Comparison of ENCODE assay signal across 10 cellular contexts in the genomic region with DNA sequence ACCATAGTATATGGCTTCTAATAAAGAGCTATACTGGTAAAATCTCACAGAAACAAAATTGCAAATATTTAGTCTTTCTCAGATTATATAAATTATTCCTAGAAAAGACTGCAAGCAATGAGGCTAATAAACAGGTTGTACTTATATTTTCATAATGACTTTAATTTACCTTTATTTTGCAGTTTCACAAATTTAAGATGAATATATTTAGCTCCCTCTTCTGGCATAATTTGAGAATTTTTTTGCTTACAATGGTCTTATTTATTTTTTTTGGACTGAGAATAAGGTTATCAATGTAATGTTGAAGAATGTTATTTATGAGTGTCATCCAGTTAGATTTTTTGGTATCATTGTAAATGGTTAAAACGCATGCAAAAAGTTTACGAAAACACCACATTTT. TPM values are rescaled to one million over a fixed set of nuclear protein-coding genes. Genes with fewer than 3 reads are reported as not detected.
DNase-seq lines count a peak whose midpoint lies in the region; ATAC-seq and TF ChIP-seq lines count a peak whose summit lies in the region.
"Had no signal": no experiment of that assay in that cellular context is flagged by ENCODE, and none has a peak within 500 bp of the region (broad histone marks: within the 10 kb centered on the region; RNA-seq: fewer than 3 reads in every experiment).

No MANE protein-coding gene starts in this region.

- H3K36me3 ChIP-seq in cardiac muscle cell (no peaks in the 10 kb centered on the region), upper lobe of left lung (peaks cover 0 to 39% (median 13%) of the 10 kb centered on the region in 4 donors)

- ATAC-seq in Right ventricle myocardium inferior (no peak), upper lobe of left lung (ENCODE audit: low FRiP score in 2 of 2) (no peak), HG03135 (IDR thresholded peaks at IDR 0.05; ENCODE audit: unreplicated experiment) (no peak), HG02763 (IDR thresholded peaks at IDR 0.05; ENCODE audit: unreplicated experiment) (no peak)

- no peaks in the 10 kb centered on the region for H3K9me3 ChIP-seq in cardiac muscle cell (ENCODE audit: low read depth)
- H3K9me3 ChIP-seq in upper lobe of left lung: no peaks in the 10 kb centered on the region

- no peak for TF ChIP-seq POLR2A in upper lobe of left lung (IDR thresholded peaks at IDR 0.05)

- TF ChIP-seq CTCF in cardiac muscle cell (IDR thresholded peaks at IDR 0.05; ENCODE audit: low read depth, low read length): peak; percentile 37
- TF ChIP-seq CTCF in RWPE1 (conservative IDR thresholded peaks at IDR 0.05; ENCODE audit: low read depth): no peak; the same call in 1 of the 2 replicates
- peak; percentile 33 for TF ChIP-seq CTCF in fibroblast of pulmonary artery (IDR thresholded peaks at IDR 0.05; ENCODE audit: low read length, missing control alignments)
- peak in 4 of 6 experiments; percentile 12 to 30 (median 16) for TF ChIP-seq CTCF in upper lobe of left lung (IDR thresholded peaks at IDR 0.05)

- TF ChIP-seq EP300 in upper lobe of left lung (IDR thresholded peaks at IDR 0.05): no peak

- peaks cover 10% of the 10 kb centered on the region for H3K4me1 ChIP-seq in cardiac muscle cell (ENCODE audit: low read depth)
- peaks cover 24 to 55% (median 40%) of the 10 kb centered on the region in 4 donors for H3K4me1 ChIP-seq in upper lobe of left lung

- POLR2A ChIA-PET in RWPE1 (lab: Yijun Ruan, JAX; ENCODE audit: low non-redundant PET): interaction anchor here (0.6 kb wide), 1 partner anchor 1457 kb away, joined by 6 read pairs; no protein-coding TSS in a partner anchor

- intact Hi-C loops in Right ventricle myocardium inferior (cut with DNase I): loop anchor here (5.0 kb wide), 1 partner anchor 1025 kb away; no protein-coding TSS in a partner anchor

- H3K27ac ChIP-seq in cardiac muscle cell: no peak overlapping the region
- 0 out of 2 replicates have a peak overlapping the region, but pooled peaks have one; percentile 31 for H3K27ac ChIP-seq in RWPE1
- peak overlapping the region in 1 of 4 donors; percentile 20 for H3K27ac ChIP-seq in upper lobe of left lung

- CTCF ChIA-PET in RWPE1 (lab: Yijun Ruan, JAX): interaction anchor here (0.6 to 1.2 kb wide), 9 partner anchors 13 to 841 kb away, joined by 3 to 5 read pairs (median 4); no protein-coding TSS in a partner anchor

- no peaks in the 10 kb centered on the region for H3K27me3 ChIP-seq in cardiac muscle cell
- no peaks in the 10 kb centered on the region for H3K27me3 ChIP-seq in upper lobe of left lung

- WGBS in upper lobe of left lung, 2 donors: 72 to 88% methylated on average over 2 of the region's 2 CpGs

- H3K4me3 ChIP-seq in cardiac muscle cell (no peak overlapping the region), fibroblast of pulmonary artery (replicated peaks; ENCODE audit: low read depth, low read length) (no peak overlapping the region), upper lobe of left lung (no peak overlapping the region)

- DNase-seq in cardiac muscle cell (ENCODE audit: low read depth in 1 of 2, low spot score in 1 of 2): peak in 1 of 2 donors; percentile 37
- DNase-seq in Right ventricle myocardium inferior (ENCODE audit: missing footprints): no peak
- no peak for DNase-seq in RWPE1 (ENCODE audit: low spot score)
- DNase-seq in fibroblast of pulmonary artery (ENCODE audit: low read depth): peak; percentile 45
- DNase-seq in upper lobe of left lung: no peak
- DNase-seq in GM19238 (ENCODE audit: insufficient read length, low spot score): no peak
- DNase-seq: activated CD8-positive, alpha-beta memory T cell treated with anti-CD3 and anti-CD28 coated beads, Interleukin-2, amount 50 U/mL, for 48 hours; NCI-H345 had no signal

RNA-seq across cellular contexts. Expression of a gene that starts 56.7 kb away (rescaled TPM):
- total RNA-seq in cardiac muscle cell: 13.3 and 17.5 TPM in 2 replicates
- 15.1 and 15.4 TPM in 2 replicates for polyA plus RNA-seq in cardiac muscle cell
- 113 TPM for total RNA-seq in Right ventricle myocardium inferior
- total RNA-seq in upper lobe of left lung: 100 to 1,000 TPM in 1 of 6 donors, 10 to 100 TPM in 5; 52.3 to 112 (median 92.5) TPM
